ENCODE assay signal across 25 cellular contexts in genomic region chr16:50954469-50954868, GRCh38.
"Had no signal": no experiment of that assay in that cellular context is flagged by ENCODE, and none has a peak within 500 bp of the region (broad histone marks: within the 10 kb centered on the region; RNA-seq: fewer than 3 reads in every experiment).

No MANE protein-coding gene starts in this region.

- ATAC-seq: esophagus mucosa; gastrocnemius medialis; left lobe of liver; natural killer cell; stimulated activated effector memory CD8-positive, alpha-beta T cell treated with anti-CD3 and anti-CD28 coated beads, Interleukin-12 subunit alpha, Interleukin-12 subunit beta, amount 100 ng/mL, for 72 hours had no signal

- H3K9me3 Mint-ChIP-seq: dendritic cell treated with granulocyte-macrophage colony-stimulating factor and Interleukin-4, amounts not matched to agents 40 ng/mL and 50 ng/mL, for 4 days; endodermal cell; memory B cell; natural killer cell; neural crest cell; stimulated activated effector memory CD8-positive, alpha-beta T cell treated with anti-CD3 and anti-CD28 coated beads, Interleukin-12 subunit alpha, Interleukin-12 subunit beta, amount 100 ng/mL, for 72 hours had no signal

- H3K27ac ChIP-seq: epithelial cell of prostate, gastrocnemius medialis, prostate gland, right atrium auricular region, sigmoid colon, stomach, thyroid gland, vagina had no signal

- H3K4me3 Mint-ChIP-seq: dendritic cell treated with granulocyte-macrophage colony-stimulating factor and Interleukin-4, amounts not matched to agents 40 ng/mL and 50 ng/mL, for 4 days; endodermal cell; memory B cell; natural killer cell; neural crest cell; stimulated activated effector memory CD8-positive, alpha-beta T cell treated with anti-CD3 and anti-CD28 coated beads, Interleukin-12 subunit alpha, Interleukin-12 subunit beta, amount 100 ng/mL, for 72 hours had no signal

- H3K27me3 ChIP-seq: gastrocnemius medialis, right atrium auricular region, sigmoid colon, thyroid gland, vagina had no signal

- FAIRE-seq: kidney had no signal

- H3K36me3 ChIP-seq: gastrocnemius medialis, prostate gland, right atrium auricular region, sigmoid colon, stomach, thyroid gland, vagina had no signal

- H3K36me3 Mint-ChIP-seq: memory B cell; natural killer cell; stimulated activated effector memory CD8-positive, alpha-beta T cell treated with anti-CD3 and anti-CD28 coated beads, Interleukin-12 subunit alpha, Interleukin-12 subunit beta, amount 100 ng/mL, for 72 hours had no signal

- H3K4me1 Mint-ChIP-seq: memory B cell; natural killer cell; neural crest cell; stimulated activated effector memory CD8-positive, alpha-beta T cell treated with anti-CD3 and anti-CD28 coated beads, Interleukin-12 subunit alpha, Interleukin-12 subunit beta, amount 100 ng/mL, for 72 hours had no signal

- H3K9me3 ChIP-seq: gastrocnemius medialis, prostate gland, right atrium auricular region, sigmoid colon, stomach, thyroid gland, vagina had no signal

- H3K27ac Mint-ChIP-seq: dendritic cell treated with granulocyte-macrophage colony-stimulating factor and Interleukin-4, amounts not matched to agents 40 ng/mL and 50 ng/mL, for 4 days; endodermal cell; memory B cell; natural killer cell; stimulated activated effector memory CD8-positive, alpha-beta T cell treated with anti-CD3 and anti-CD28 coated beads, Interleukin-12 subunit alpha, Interleukin-12 subunit beta, amount 100 ng/mL, for 72 hours had no signal

- DNase-seq: effector CD8-positive, alpha-beta T cell; endodermal cell; foreskin fibroblast; gastrocnemius medialis; head of caudate nucleus; kidney; natural killer cell; sigmoid colon; stimulated activated CD4-positive, alpha-beta T cell treated with anti-CD3 and anti-CD28 coated beads, Interleukin-2, amount 100 ng/mL, for 24 hours; stimulated activated CD4-positive, alpha-beta T cell treated with anti-CD3 and anti-CD28 coated beads, Interleukin-4, amount 100 ng/mL, for 24 hours; stimulated activated naive CD4-positive, alpha-beta T cell treated with Interleukin-2 at 50 U/mL for 16 hours; stomach; thyroid gland; trophoblast cell had no signal

- H3K4me3 ChIP-seq: gastrocnemius medialis, lung, prostate gland, right atrium auricular region, sigmoid colon, stomach, thyroid gland, vagina had no signal

- H3K4me1 ChIP-seq: gastrocnemius medialis, prostate gland, right atrium auricular region, sigmoid colon, stomach, thyroid gland, vagina had no signal
